9 cellular contexts compared by ENCODE assay signal in genomic region chr3:45123030-45123429, GRCh38. TPM values are rescaled to one million over a fixed set of nuclear protein-coding genes. Genes with fewer than 3 reads are reported as not detected.
DNase-seq lines count a peak whose midpoint lies in the region; ATAC-seq, FAIRE-seq and TF ChIP-seq lines count a peak whose summit lies in the region.
"Had no signal": no experiment of that assay in that cellular context is flagged by ENCODE, and none has a peak within 500 bp of the region (broad histone marks: within the 10 kb centered on the region; RNA-seq: fewer than 3 reads in every experiment).

No MANE protein-coding gene starts in this region.

- peak; percentile 20 for DNase-seq in NK-92 treated with Interleukin-12 subunit alpha and Interleukin-12 subunit beta, amount 100 ng/mL, for 24 hours (lab: John Stamatoyannopoulos, UW)
- DNase-seq in NK-92 (lab: John Stamatoyannopoulos, UW; ENCODE audit: unreplicated experiment) (no peak), mammary epithelial cell (peak; percentile 94), small intestine (peak; percentile 87)
- no peak for DNase-seq in activated effector memory CD4-positive, alpha-beta T cell treated with anti-CD3 and anti-CD28 coated beads, Interleukin-2, amount 50 U/mL, for 16 hours
- DNase-seq in effector memory CD8-positive, alpha-beta T cell = no peak
- DNase-seq in activated T-cell treated with anti-CD3 and anti-CD28 coated beads, Interleukin-2, amount 50 U/mL, for 1 hour = no peak

- in situ Hi-C loops in mammary epithelial cell (cut with MboI; ENCODE audit: low sequenced_read_pairs in 2 of 2) = no loop called here

- H3K36me3 Mint-ChIP-seq in effector memory CD8-positive, alpha-beta T cell (ENCODE audit: insufficient read depth) = no peaks in the 10 kb centered on the region

- no peaks in the 10 kb centered on the region for H4K20me1 ChIP-seq in mammary epithelial cell (ENCODE audit: insufficient read depth, low read length)

- H3K27ac ChIP-seq in mammary epithelial cell (ENCODE audit: insufficient read depth, low read depth, low read length) = peak overlapping the region; percentile 97
- peak overlapping the region; percentile 79 to 81 for H3K27ac ChIP-seq in small intestine (ENCODE audit: low read depth in 1 of 2, low read length in 1 of 2)
- H3K27ac ChIP-seq: 22Rv1 had no signal

- H3K9me3 ChIP-seq in mammary epithelial cell (replicated peaks; ENCODE audit: insufficient read depth, low read length) (no peaks in the 10 kb centered on the region), small intestine (ENCODE audit: control insufficient read depth, low read depth) (no peaks in the 10 kb centered on the region)

- peak overlapping the region; percentile 53 for H3K4me2 ChIP-seq in mammary epithelial cell (ENCODE audit: insufficient read depth, low read depth, low read length)

- 10% methylated on average over 5 of the region's 5 CpGs for WGBS in mammary epithelial cell (ENCODE audit: low coverage, missing lambda C conversion rate)
- WGBS in small intestine, 3 donors = 15 to 44% (median 19%) methylated on average over 5 of the region's 5 CpGs

- dilution Hi-C loops in mammary epithelial cell (cut with HindIII; ENCODE audit: low sequenced_read_pairs) = no loop called here

- H3K36me3 ChIP-seq in mammary epithelial cell (ENCODE audit: insufficient read depth, low read length) (peaks cover 10% of the 10 kb centered on the region), small intestine (ENCODE audit: control insufficient read depth in 2 of 2, insufficient read depth in 2 of 2, low read length in 2 of 2) (no peaks in the 10 kb centered on the region)

- no peak overlapping the region for H2AFZ ChIP-seq in mammary epithelial cell (ENCODE audit: low read depth, low read length)

- H3K4me1 ChIP-seq in mammary epithelial cell (ENCODE audit: insufficient read depth, low read length) (peaks cover 87% of the 10 kb centered on the region), small intestine (ENCODE audit: control insufficient read depth in 2 of 2, insufficient read depth in 1 of 2, low read depth in 1 of 2, low read length in 1 of 2) (peaks cover 28 to 31% of the 10 kb centered on the region in 2 donors)

- H3K27ac Mint-ChIP-seq in effector memory CD8-positive, alpha-beta T cell = no peak overlapping the region

- intact Hi-C loops in mammary epithelial cell (cut with micrococcal nuclease) = loop anchor here (2.0 to 10.0 kb wide), 4 partner anchors 16 to 552 kb away; no protein-coding TSS in a partner anchor

- FAIRE-seq in small intestine (lab: Jason Lieb, UNC) = no peak

- H3K27me3 ChIP-seq in mammary epithelial cell (ENCODE audit: insufficient read depth, low read length) (no peaks in the 10 kb centered on the region), small intestine (ENCODE audit: control insufficient read depth in 2 of 2, insufficient read depth in 2 of 2, low read length in 2 of 2) (no peaks in the 10 kb centered on the region)

- H3K9me3 Mint-ChIP-seq in effector memory CD8-positive, alpha-beta T cell = no peaks in the 10 kb centered on the region

- H3K27me3 Mint-ChIP-seq in effector memory CD8-positive, alpha-beta T cell = peaks cover 49 to 83% of the 10 kb centered on the region in 2 donors

- H3K9ac ChIP-seq in mammary epithelial cell (ENCODE audit: insufficient read depth, low read length) = peak overlapping the region; percentile 85

- BruUV-seq in mammary epithelial cell (replicated peaks; lab: Mats Ljungman, UMichigan) = no TSS peak

- no peak for TF ChIP-seq CTCF in mammary epithelial cell (conservative IDR thresholded peaks at IDR 0.05 in 1 of 2, IDR thresholded peaks at IDR 0.05 in 1 of 2; ENCODE audit: extremely low read depth in 1 of 2, insufficient read depth in 1 of 2, low read depth in 1 of 2, low read length in 2 of 2)

- no peak overlapping the region for H3K4me3 ChIP-seq in mammary epithelial cell (replicated peaks in 1 of 3; ENCODE audit: insufficient read depth in 1 of 3, low read depth in 2 of 3, low read length in 3 of 3)
- H3K4me3 ChIP-seq in small intestine (ENCODE audit: low read depth in 1 of 2, low read length in 2 of 2) = no peak overlapping the region

- H3K4me3 Mint-ChIP-seq in effector memory CD8-positive, alpha-beta T cell = no peak overlapping the region

- ATAC-seq in HG03469 (IDR thresholded peaks at IDR 0.05; ENCODE audit: unreplicated experiment) = peak; percentile 66
- ATAC-seq in effector memory CD8-positive, alpha-beta T cell (replicated peaks) = no peak

- CTCF ChIA-PET in mammary epithelial cell (lab: Charles Lee; ENCODE audit: low non-redundant PET) = interaction anchor here (1.0 kb wide), 1 partner anchor 87 kb away, joined by 9 read pairs; no protein-coding TSS in a partner anchor

- peaks cover 85% of the 10 kb centered on the region for H3K79me2 ChIP-seq in mammary epithelial cell (ENCODE audit: insufficient read depth, low read length)

- H3K4me1 Mint-ChIP-seq in effector memory CD8-positive, alpha-beta T cell (ENCODE audit: low read depth in 2 of 2) = peaks cover 9 to 10% of the 10 kb centered on the region in 2 donors

RNA-seq across cellular contexts. Expression of gene CDCP1, which starts 23.1 kb away (rescaled TPM):
- total RNA-seq in mammary epithelial cell = 100 to 1,000 TPM; 126 to 271 TPM
- polyA plus RNA-seq in mammary epithelial cell (138 TPM), small intestine (10 to 100 TPM in 1 of 3 donors, 1 to 10 TPM in 2; 8.4 to 16.8 (median 8.5) TPM)
- polyA minus RNA-seq in mammary epithelial cell = 432 TPM

Comparison
In these comparisons a context has a peak if more than half of its experiments do, and no peak if none do; other contexts are left out.
1. DNase-seq: peak in NK-92 treated with Interleukin-12 subunit alpha and Interleukin-12 subunit beta, amount 100 ng/mL, for 24 hours (single experiment), mammary epithelial cell (single experiment) and small intestine (single experiment); none in NK-92 (single experiment), activated effector memory CD4-positive, alpha-beta T cell treated with anti-CD3 and anti-CD28 coated beads, Interleukin-2, amount 50 U/mL, for 16 hours (single experiment), effector memory CD8-positive, alpha-beta T cell (0 of 3) and activated T-cell treated with anti-CD3 and anti-CD28 coated beads, Interleukin-2, amount 50 U/mL, for 1 hour (single experiment).